In genomic region chr13:108349269-108349668, GRCh38 we compare ENCODE assay signal across 33 cellular contexts.
DNase-seq lines count a peak whose midpoint lies in the region; ATAC-seq, FAIRE-seq and TF ChIP-seq lines count a peak whose summit lies in the region.
"Had no signal": no experiment of that assay in that cellular context is flagged by ENCODE, and none has a peak within 500 bp of the region (broad histone marks: within the 10 kb centered on the region; RNA-seq: fewer than 3 reads in every experiment).

No MANE protein-coding gene starts in this region.

- H3K4me3 ChIP-seq in HepG2 (replicated peaks in 1 of 3; ENCODE audit: insufficient read depth in 1 of 3, low read depth in 2 of 3, low read length in 3 of 3) (no peak overlapping the region), right lobe of liver (no peak overlapping the region), IMR-90 (ENCODE audit: insufficient read depth, low read depth, low read length) (no peak overlapping the region), K562 (no peak overlapping the region), testis (no peak overlapping the region)
- H3K4me3 ChIP-seq: A549; BLaER1; BLaER1 treated with 17β-estradiol and CSF1 and Interleukin-3, amounts not matched to agents 10 nM and 100 nM had no signal

- H3K27ac ChIP-seq in HepG2 (ENCODE audit: extremely low read length, insufficient read depth, low read length), result no peak overlapping the region
- H3K27ac ChIP-seq in right lobe of liver, result no peak overlapping the region
- no peak overlapping the region for H3K27ac ChIP-seq in IMR-90 (ENCODE audit: insufficient read depth, low read length)
- no peak overlapping the region for H3K27ac ChIP-seq in K562 (ENCODE audit: extremely low read depth, low read depth, low read length)
- H3K27ac ChIP-seq in testis, result no peak overlapping the region
- H3K27ac ChIP-seq: 22Rv1; A549; BLaER1; BLaER1 treated with 17β-estradiol and CSF1 and Interleukin-3, amounts not matched to agents 10 nM and 100 nM; C4-2B had no signal

- H3K14ac ChIP-seq in IMR-90 (replicated peaks; ENCODE audit: low read depth, low read length), result no peak overlapping the region

- H2BK15ac ChIP-seq in IMR-90 (ENCODE audit: low read depth, low read length), result no peak overlapping the region

- H2BK120ac ChIP-seq in IMR-90 (ENCODE audit: low read depth, low read length), result no peak overlapping the region

- H2AK9ac ChIP-seq in IMR-90 (replicated peaks; ENCODE audit: low read depth, low read length, poor library complexity), result no peak overlapping the region

- H3K18ac ChIP-seq in IMR-90 (ENCODE audit: low read depth, low read length), result no peak overlapping the region

- no peak overlapping the region for H3K23ac ChIP-seq in IMR-90 (ENCODE audit: low read depth, low read length)

- H3K4me1 ChIP-seq in HepG2 (ENCODE audit: insufficient read depth, low read length) (no peaks in the 10 kb centered on the region), right lobe of liver (no peaks in the 10 kb centered on the region), IMR-90 (ENCODE audit: control insufficient read depth, insufficient read depth, low read length) (no peaks in the 10 kb centered on the region), K562 (replicated peaks in 1 of 2; ENCODE audit: control insufficient read depth in 2 of 2, insufficient read depth in 2 of 2, low read length in 2 of 2) (no peaks in the 10 kb centered on the region; a peak in 1 of 5 replicates), testis (no peaks in the 10 kb centered on the region)
- H3K4me1 ChIP-seq: A549, BE2C, BLaER1, Caco-2 had no signal

- DNase-seq in HepG2 (ENCODE audit: low spot score) (no peak), right lobe of liver (no peak), IMR-90 (no peak), K562 (ENCODE audit: extremely low read depth in 1 of 4, low spot score in 3 of 4) (no peak), testis (no peak)
- DNase-seq: 8988T; ACHN; AML-193; BE2C; C1 segment of cervical spinal cord; Caco-2; Calu3; CD4-positive, alpha-beta memory T cell; CD4-positive, alpha-beta T cell; CD4-positive, CD25-positive, alpha-beta regulatory T cell; CD8-positive, alpha-beta memory T cell; CD8-positive, alpha-beta T cell; COR-L47; DMS 273 treated with DMSO at 0.1 percent for 48 hours; DMS153; DMS53; DMS79; DMS79 treated with DMSO at 0.1 percent for 48 hours; DND-41; EL had no signal

- H3K9me3 ChIP-seq in HepG2 (ENCODE audit: low read length) (no peaks in the 10 kb centered on the region), right lobe of liver (no peaks in the 10 kb centered on the region), IMR-90 (ENCODE audit: control insufficient read depth, insufficient read depth, low read length) (no peaks in the 10 kb centered on the region), K562 (replicated peaks; ENCODE audit: control insufficient read depth, insufficient read depth, low read depth, low read length) (no peaks in the 10 kb centered on the region), testis (no peaks in the 10 kb centered on the region)
- H3K9me3 ChIP-seq: A549; BE2C; BLaER1; BLaER1 treated with 17β-estradiol and CSF1 and Interleukin-3, amounts not matched to agents 10 nM and 100 nM; Caco-2 had no signal

- dilution Hi-C loops in IMR-90 (cut with HindIII; ENCODE audit: low sequenced_read_pairs, unreplicated experiment), result no loop called here

- H4K91ac ChIP-seq in IMR-90 (ENCODE audit: insufficient read depth, low read depth, low read length), result no peak overlapping the region

- FAIRE-seq in HepG2 (lab: Jason Lieb, UNC) (no peak), K562 (lab: Jason Lieb, UNC) (no peak)
- FAIRE-seq: A204.1, A549, D721Med had no signal

- H4K8ac ChIP-seq in IMR-90 (ENCODE audit: low read depth in 2 of 2, low read length in 2 of 2), result no peak overlapping the region

- no peak overlapping the region for H3K4ac ChIP-seq in IMR-90 (ENCODE audit: low read depth, low read length)

- no peaks in the 10 kb centered on the region for H4K20me1 ChIP-seq in HepG2 (ENCODE audit: insufficient read depth, low read length)
- no peaks in the 10 kb centered on the region for H4K20me1 ChIP-seq in IMR-90 (ENCODE audit: insufficient read depth, low read length)
- no peaks in the 10 kb centered on the region for H4K20me1 ChIP-seq in K562 (replicated peaks; ENCODE audit: control insufficient read depth, insufficient read depth, low read length)
- H4K20me1 ChIP-seq: BLaER1; BLaER1 treated with 17β-estradiol and CSF1 and Interleukin-3, amounts not matched to agents 10 nM and 100 nM had no signal

- no peak for ATAC-seq in HepG2
- no peak for ATAC-seq in right lobe of liver
- no peak for ATAC-seq in IMR-90 (ENCODE audit: low read depth)
- ATAC-seq in K562, result no peak
- no peak for ATAC-seq in GM21529 (IDR thresholded peaks at IDR 0.05; ENCODE audit: unreplicated experiment)
- ATAC-seq: A549; CD8-positive, alpha-beta T cell had no signal

- H2AK5ac ChIP-seq in IMR-90 (ENCODE audit: low read depth, low read length), result no peak overlapping the region

- BruUV-seq in HepG2 (replicated peaks; lab: Mats Ljungman, UMichigan) (no TSS peak), IMR-90 (replicated peaks; lab: Mats Ljungman, UMichigan) (no TSS peak), K562 (replicated peaks; lab: Mats Ljungman, UMichigan) (no TSS peak)

- H2AFZ ChIP-seq in HepG2 (ENCODE audit: low read length) (no peak overlapping the region), IMR-90 (replicated peaks; ENCODE audit: low read length, poor library complexity) (no peak overlapping the region), K562 (ENCODE audit: low read depth, low read length) (no peak overlapping the region)

- 3% methylated on average over 1 of the region's 1 CpG for WGBS in HepG2 (ENCODE audit: low lambda C conversion rate)
- 0% methylated on average over 1 of the region's 1 CpG for WGBS in right lobe of liver (ENCODE audit: insufficient coverage, low coverage, low lambda C conversion rate, missing lambda C conversion rate)
- WGBS in IMR-90 (ENCODE audit: extremely low coverage in 2 of 2, insufficient read length in 1 of 2), 2 experiments, result no CpG with 5 or more reads among the region's 1 CpG
- WGBS in K562 (ENCODE audit: insufficient coverage, low coverage, missing lambda C conversion rate), result 79% methylated on average over 1 of the region's 1 CpG
- 48 to 89% methylated on average over 1 of the region's 1 CpG for WGBS in testis, 2 donors

- no peaks in the 10 kb centered on the region for H3K79me2 ChIP-seq in HepG2 (ENCODE audit: insufficient read depth, low read length)
- H3K79me2 ChIP-seq in K562 (ENCODE audit: control insufficient read depth, insufficient read depth, low read length), result no peaks in the 10 kb centered on the region

- no peak overlapping the region for H4K5ac ChIP-seq in IMR-90 (ENCODE audit: low read depth, low read length)

- in situ Hi-C loops in HepG2 (cut with HindIII; ENCODE audit: extremely low pct_ligation_motif_present, low pct_unique_long_range_greater_than_20kb), result no loop called here
- in situ Hi-C loops in IMR-90 (cut with MboI; ENCODE audit: low sequenced_read_pairs), result no loop called here
- in situ Hi-C loops in K562 (cut with MboI), result loop anchor here (25.0 kb wide), 1 partner anchor 563 kb away; no protein-coding TSS in a partner anchor

- H3K9me1 ChIP-seq in IMR-90 (ENCODE audit: insufficient read depth, low read length) (no peaks in the 10 kb centered on the region), K562 (ENCODE audit: control insufficient read depth, insufficient read depth, low read length) (no peaks in the 10 kb centered on the region)

- CTCF ChIA-PET in HepG2 (lab: Yijun Ruan, JAX; ENCODE audit: low intra/inter-chr PET ratio, low total read pairs), result no interaction called here
- CTCF ChIA-PET in IMR-90 (lab: Yijun Ruan, JAX), result interaction anchor here (0.6 kb wide), 1 partner anchor 216 kb away, joined by 4 read pairs; no protein-coding TSS in a partner anchor
- CTCF ChIA-PET in K562 (lab: Yijun Ruan, JAX; ENCODE audit: low intra/inter-chr PET ratio), result no interaction called here

- no peak overlapping the region for H3K56ac ChIP-seq in IMR-90 (ENCODE audit: extremely low read depth, insufficient read depth, low read length)

- H3K27me3 ChIP-seq in HepG2 (ENCODE audit: control insufficient read depth in 1 of 2, insufficient read depth in 2 of 2, low read length in 2 of 2) (peaks cover 0 to 7% of the 10 kb centered on the region in 2 experiments; a peak in 1 of 5 replicates), right lobe of liver (no peaks in the 10 kb centered on the region), IMR-90 (ENCODE audit: control insufficient read depth, insufficient read depth, low read length) (peaks cover 11% of the 10 kb centered on the region), K562 (ENCODE audit: control insufficient read depth in 2 of 2, insufficient read depth in 2 of 2, low read length in 2 of 2) (no peaks in the 10 kb centered on the region), testis (no peaks in the 10 kb centered on the region)
- H3K27me3 ChIP-seq: BLaER1; BLaER1 treated with 17β-estradiol and CSF1 and Interleukin-3, amounts not matched to agents 10 nM and 100 nM had no signal

- intact Hi-C loops in HepG2 (cut with micrococcal nuclease; ENCODE audit: unreplicated experiment), result no loop called here
- intact Hi-C loops in right lobe of liver (cut with DNase I), result no loop called here
- intact Hi-C loops in IMR-90 (cut with micrococcal nuclease), result no loop called here
- intact Hi-C loops in K562 (cut with micrococcal nuclease), result no loop called here
- intact Hi-C loops in testis (cut with DNase I; ENCODE audit: low total_unique reads), result no loop called here

- TF ChIP-seq POLR2A in HepG2 (IDR thresholded peaks at IDR 0.05; ENCODE audit: insufficient read depth in 1 of 2, low read depth in 2 of 2, low read length in 2 of 2) (no peak), right lobe of liver (IDR thresholded peaks at IDR 0.05) (no peak), IMR-90 (IDR thresholded peaks at IDR 0.05; ENCODE audit: low read depth, low read length) (no peak), K562 (conservative IDR thresholded peaks at IDR 0.05) (no peak), testis (IDR thresholded peaks at IDR 0.05) (no peak)

- no peak overlapping the region for H2BK5ac ChIP-seq in IMR-90 (ENCODE audit: low read depth, low read length, poor library complexity, severe bottlenecking)

- POLR2A ChIA-PET in HepG2 (lab: Yijun Ruan, JAX) (no interaction called here), IMR-90 (lab: Charles Lee; ENCODE audit: unreplicated experiment) (no interaction called here), K562 (lab: Yijun Ruan, JAX) (no interaction called here)

- H3K9ac ChIP-seq in HepG2 (ENCODE audit: insufficient read depth, low read depth, low read length) (no peak overlapping the region), IMR-90 (ENCODE audit: low read depth, low read length) (no peak overlapping the region), K562 (ENCODE audit: insufficient read depth in 1 of 2, low read depth in 2 of 2, low read length in 2 of 2) (no peak overlapping the region)
- H3K9ac ChIP-seq: BLaER1; BLaER1 treated with 17β-estradiol and CSF1 and Interleukin-3, amounts not matched to agents 10 nM and 100 nM had no signal

- H3K36me3 ChIP-seq in HepG2 (replicated peaks in 1 of 2; ENCODE audit: control insufficient read depth in 1 of 2, insufficient read depth in 2 of 2, low read length in 2 of 2), result no peaks in the 10 kb centered on the region
- no peaks in the 10 kb centered on the region for H3K36me3 ChIP-seq in right lobe of liver
- no peaks in the 10 kb centered on the region for H3K36me3 ChIP-seq in IMR-90 (ENCODE audit: control insufficient read depth, insufficient read depth, low read length)
- no peaks in the 10 kb centered on the region for H3K36me3 ChIP-seq in K562 (ENCODE audit: control insufficient read depth, insufficient read depth, low read length)
- H3K36me3 ChIP-seq in testis (ENCODE audit: low read depth, missing control alignments), result no peaks in the 10 kb centered on the region
- H3K36me3 ChIP-seq: BE2C; BLaER1; BLaER1 treated with 17β-estradiol and CSF1 and Interleukin-3, amounts not matched to agents 10 nM and 100 nM had no signal

- no peaks in the 10 kb centered on the region for H3K79me1 ChIP-seq in IMR-90 (ENCODE audit: low read depth in 1 of 2, low read length in 2 of 2)

- no peak overlapping the region for H3K4me2 ChIP-seq in HepG2 (ENCODE audit: low read depth, low read length)
- H3K4me2 ChIP-seq in IMR-90 (ENCODE audit: low read depth, low read length), result no peak overlapping the region
- no peak overlapping the region for H3K4me2 ChIP-seq in K562 (ENCODE audit: insufficient read depth, low read length)
- H3K4me2 ChIP-seq: A549; BLaER1; BLaER1 treated with 17β-estradiol and CSF1 and Interleukin-3, amounts not matched to agents 10 nM and 100 nM had no signal

- no peak for TF ChIP-seq EP300 in HepG2 (IDR thresholded peaks at IDR 0.05; ENCODE audit: low read depth in 2 of 2, low read length in 2 of 2)
- no peak for TF ChIP-seq EP300 in HepG2 (CRISPR knock-in tag; IDR thresholded peaks at IDR 0.05; ENCODE audit: borderline replicate concordance)
- no peak for TF ChIP-seq EP300 in K562 (IDR thresholded peaks at IDR 0.05; ENCODE audit: low read length)

- H2BK20ac ChIP-seq in IMR-90 (ENCODE audit: low read depth, low read length), result no peak overlapping the region

- no peak for TF ChIP-seq CTCF in HepG2 (CRISPR knock-in tag; IDR thresholded peaks at IDR 0.05)
- no peak for TF ChIP-seq CTCF in right lobe of liver (IDR thresholded peaks at IDR 0.05)
- no peak for TF ChIP-seq CTCF in IMR-90 (conservative IDR thresholded peaks at IDR 0.05; ENCODE audit: low read depth, low read length)
- TF ChIP-seq CTCF in K562 (IDR thresholded peaks at IDR 0.05 in 2 of 3, conservative IDR thresholded peaks at IDR 0.05 in 1 of 3; ENCODE audit: insufficient read depth in 2 of 3, low read depth in 1 of 3, low read length in 3 of 3), result no peak
- TF ChIP-seq CTCF in testis (IDR thresholded peaks at IDR 0.05), result no peak

- TF ChIP-seq RAD21 in HepG2 (CRISPR knock-in tag; IDR thresholded peaks at IDR 0.05) (no peak), IMR-90 (IDR thresholded peaks at IDR 0.05; ENCODE audit: low read length) (no peak), K562 (CRISPR knock-in tag; conservative IDR thresholded peaks at IDR 0.05 in 1 of 2, IDR thresholded peaks at IDR 0.05 in 1 of 2) (no peak)

Comparison
In these comparisons a context has a peak if more than half of its experiments do, and no peak if none do; other contexts are left out.
1. Of the 241 proteins assayed by ChIP-seq in both HepG2 and K562: peak only in HepG2: MAFF and MAFK; only in K562: none; in both: none; in neither: 239.